Comparison of ENCODE assay signal across 1 cellular context in the genomic region with DNA sequence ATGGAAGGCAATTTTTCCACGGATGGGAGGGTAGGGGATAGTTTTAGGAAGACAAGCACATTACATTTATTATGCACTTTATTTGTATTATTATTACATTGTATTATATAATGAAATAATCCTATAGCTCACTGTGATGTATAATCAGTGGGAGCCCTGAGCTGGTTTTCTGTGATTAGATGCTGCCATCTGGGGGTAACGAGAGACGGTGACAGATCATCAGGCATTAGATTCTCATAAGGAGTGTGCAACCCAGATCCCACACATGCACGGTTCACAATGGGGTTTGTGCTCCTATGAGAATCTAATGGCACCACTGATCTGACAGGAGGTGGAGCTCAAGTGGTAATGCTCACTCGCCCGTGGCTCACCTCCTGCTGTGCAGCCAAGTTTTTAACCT.
TF ChIP-seq lines count a peak whose summit lies in the region.

No MANE protein-coding gene starts in this region.

TF ChIP-seq in HCT116, 20 proteins besides CTCF, POLR2A, EP300 and RAD21 (continued from another document):
- TF ChIP-seq, protein P1, sequence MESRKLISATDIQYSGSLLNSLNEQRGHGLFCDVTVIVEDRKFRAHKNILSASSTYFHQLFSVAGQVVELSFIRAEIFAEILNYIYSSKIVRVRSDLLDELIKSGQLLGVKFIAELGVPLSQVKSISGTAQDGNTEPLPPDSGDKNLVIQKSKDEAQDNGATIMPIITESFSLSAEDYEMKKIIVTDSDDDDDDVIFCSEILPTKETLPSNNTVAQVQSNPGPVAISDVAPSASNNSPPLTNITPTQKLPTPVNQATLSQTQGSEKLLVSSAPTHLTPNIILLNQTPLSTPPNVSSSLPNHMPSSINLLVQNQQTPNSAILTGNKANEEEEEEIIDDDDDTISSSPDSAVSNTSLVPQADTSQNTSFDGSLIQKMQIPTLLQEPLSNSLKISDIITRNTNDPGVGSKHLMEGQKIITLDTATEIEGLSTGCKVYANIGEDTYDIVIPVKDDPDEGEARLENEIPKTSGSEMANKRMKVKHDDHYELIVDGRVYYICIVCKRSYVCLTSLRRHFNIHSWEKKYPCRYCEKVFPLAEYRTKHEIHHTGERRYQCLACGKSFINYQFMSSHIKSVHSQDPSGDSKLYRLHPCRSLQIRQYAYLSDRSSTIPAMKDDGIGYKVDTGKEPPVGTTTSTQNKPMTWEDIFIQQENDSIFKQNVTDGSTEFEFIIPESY (IDR thresholded peaks at IDR 0.05; ENCODE audit: extremely low read depth, insufficient replicate concordance, low read length) = no peak
- TF ChIP-seq, protein P2, sequence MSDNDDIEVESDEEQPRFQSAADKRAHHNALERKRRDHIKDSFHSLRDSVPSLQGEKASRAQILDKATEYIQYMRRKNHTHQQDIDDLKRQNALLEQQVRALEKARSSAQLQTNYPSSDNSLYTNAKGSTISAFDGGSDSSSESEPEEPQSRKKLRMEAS (IDR thresholded peaks at IDR 0.05) = no peak
- TF ChIP-seq ELF1 (IDR thresholded peaks at IDR 0.05; ENCODE audit: borderline replicate concordance, low read depth) = no peak
- TF ChIP-seq SP1 (IDR thresholded peaks at IDR 0.05; ENCODE audit: low read depth) = no peak
- TF ChIP-seq POLR2AphosphoS5 (IDR thresholded peaks at IDR 0.05; ENCODE audit: low read depth, low read length) = no peak
